In genomic region chr17:81322271-81323082, GRCh38 we compare ENCODE assay signal across 8 cellular contexts. TPM values are rescaled to one million over a fixed set of nuclear protein-coding genes. Genes with fewer than 3 reads are reported as not detected.
DNase-seq lines count a peak whose midpoint lies in the region; ATAC-seq and TF ChIP-seq lines count a peak whose summit lies in the region.

No MANE protein-coding gene starts in this region.

- H3K4me3 Mint-ChIP-seq in activated T-helper 17 cell treated with anti-CD3 and anti-CD28 coated beads, Interleukin-2, amount 50 U/mL, for 72 hours = no peak overlapping the region
- no peak overlapping the region for H3K4me3 Mint-ChIP-seq in naive thymus-derived CD8-positive, alpha-beta T cell

- DNase-seq in EL = peak; percentile 26
- peak; percentile 41 for DNase-seq in MM.1S
- peak in 4 of 10 donors; percentile 6 to 29 (median 24) for DNase-seq in naive thymus-derived CD8-positive, alpha-beta T cell
- DNase-seq in NCI-H2171 (lab: John Stamatoyannopoulos, UW) = no peak
- no peak for DNase-seq in Right ventricle myocardium superior

- no peaks in the 10 kb centered on the region for H3K36me3 ChIP-seq in MM.1S (replicated peaks; ENCODE audit: insufficient read depth, low read length)

- ATAC-seq in activated T-helper 17 cell treated with anti-CD3 and anti-CD28 coated beads, Interleukin-2, amount 50 U/mL, for 72 hours (replicated peaks) = peak; percentile 94
- ATAC-seq in naive thymus-derived CD8-positive, alpha-beta T cell = peak; percentile 59 to 67
- ATAC-seq in HG03432 (IDR thresholded peaks at IDR 0.05; ENCODE audit: unreplicated experiment) (no peak), GM18909 (IDR thresholded peaks at IDR 0.05; ENCODE audit: poor library complexity, unreplicated experiment) (no peak), Right ventricle myocardium superior (ENCODE audit: poor library complexity) (no peak)

- H3K27me3 Mint-ChIP-seq in activated T-helper 17 cell treated with anti-CD3 and anti-CD28 coated beads, Interleukin-2, amount 50 U/mL, for 72 hours = no peaks in the 10 kb centered on the region
- no peaks in the 10 kb centered on the region for H3K27me3 Mint-ChIP-seq in naive thymus-derived CD8-positive, alpha-beta T cell

- H3K27ac Mint-ChIP-seq in activated T-helper 17 cell treated with anti-CD3 and anti-CD28 coated beads, Interleukin-2, amount 50 U/mL, for 72 hours = no peak overlapping the region
- H3K27ac Mint-ChIP-seq in naive thymus-derived CD8-positive, alpha-beta T cell = no peak overlapping the region

- no peaks in the 10 kb centered on the region for H3K4me1 Mint-ChIP-seq in activated T-helper 17 cell treated with anti-CD3 and anti-CD28 coated beads, Interleukin-2, amount 50 U/mL, for 72 hours
- H3K4me1 Mint-ChIP-seq in naive thymus-derived CD8-positive, alpha-beta T cell = no peaks in the 10 kb centered on the region

- intact Hi-C loops in Right ventricle myocardium superior (cut with DNase I) = no loop called here

- 0 out of 2 replicates have a peak, but pooled peaks cover 4% of the 10 kb centered on the region for H3K4me1 ChIP-seq in MM.1S (ENCODE audit: low read length)

- no peaks in the 10 kb centered on the region for H3K36me3 Mint-ChIP-seq in activated T-helper 17 cell treated with anti-CD3 and anti-CD28 coated beads, Interleukin-2, amount 50 U/mL, for 72 hours (ENCODE audit: low read depth)
- H3K36me3 Mint-ChIP-seq in naive thymus-derived CD8-positive, alpha-beta T cell = no peaks in the 10 kb centered on the region

- no peaks in the 10 kb centered on the region for H3K9me3 ChIP-seq in MM.1S (replicated peaks; ENCODE audit: insufficient read depth, low read length)

- no peaks in the 10 kb centered on the region for H3K9me2 ChIP-seq in MM.1S (replicated peaks; ENCODE audit: insufficient read depth, low read length)

- H2AFZ ChIP-seq in MM.1S (ENCODE audit: low read length) = no peak overlapping the region

- H3K9me3 Mint-ChIP-seq in activated T-helper 17 cell treated with anti-CD3 and anti-CD28 coated beads, Interleukin-2, amount 50 U/mL, for 72 hours = no peaks in the 10 kb centered on the region
- no peaks in the 10 kb centered on the region for H3K9me3 Mint-ChIP-seq in naive thymus-derived CD8-positive, alpha-beta T cell

- H4K20me1 ChIP-seq in MM.1S (ENCODE audit: insufficient read depth, low read length) = no peaks in the 10 kb centered on the region

- TF ChIP-seq CTCF in MM.1S (IDR thresholded peaks at IDR 0.05; ENCODE audit: low read length) = peak; percentile 40

- H3K9ac ChIP-seq in MM.1S (ENCODE audit: low read length) = no peak overlapping the region

- POLR2A ChIA-PET in naive thymus-derived CD8-positive, alpha-beta T cell (lab: Charles Lee) = no interaction called here

- H3K4me3 ChIP-seq in MM.1S (ENCODE audit: low read length) = no peak overlapping the region

- H3K79me2 ChIP-seq in MM.1S (ENCODE audit: low read length) = no peaks in the 10 kb centered on the region

- H3K27ac ChIP-seq in MM.1S (ENCODE audit: low read length) = no peak overlapping the region

- H3K27me3 ChIP-seq in MM.1S (replicated peaks; ENCODE audit: insufficient read depth, low read length) = peaks cover 72% of the 10 kb centered on the region

- H3F3A ChIP-seq in MM.1S (ENCODE audit: insufficient read depth, low read length) = no peaks in the 10 kb centered on the region

- no peak overlapping the region for H3K4me2 ChIP-seq in MM.1S (ENCODE audit: low read depth, low read length)

RNA-seq across cellular contexts. Expression of gene SLC38A10, which starts 27.4 kb away (rescaled TPM):
- 10 to 100 TPM; 58.4 to 71.2 TPM for total RNA-seq in activated T-helper 17 cell treated with anti-CD3 and anti-CD28 coated beads, Interleukin-2, amount 50 U/mL, for 72 hours
- 10 to 100 TPM; 59.3 to 60.9 TPM for total RNA-seq in naive thymus-derived CD8-positive, alpha-beta T cell
- 10 to 100 TPM; 32.6 to 53.8 (median 39.7) TPM for polyA plus RNA-seq in naive thymus-derived CD8-positive, alpha-beta T cell
- total RNA-seq in Right ventricle myocardium superior = 41.3 TPM

Comparison
In these comparisons a context has a peak if more than half of its experiments do, and no peak if none do; other contexts are left out.
1. DNase-seq: peak in EL (single experiment) and MM.1S (single experiment); none in NCI-H2171 (single experiment) and Right ventricle myocardium superior (single experiment).
2. ATAC-seq: peak in activated T-helper 17 cell treated with anti-CD3 and anti-CD28 coated beads, Interleukin-2, amount 50 U/mL, for 72 hours (single experiment) and naive thymus-derived CD8-positive, alpha-beta T cell (2 of 2); none in HG03432 (single experiment), GM18909 (single experiment) and Right ventricle myocardium superior (single experiment).